ENCODE assay signal across 8 cellular contexts in genomic region chr13:47999973-48000372, GRCh38. TPM values are rescaled to one million over a fixed set of nuclear protein-coding genes. Genes with fewer than 3 reads are reported as not detected.
DNase-seq lines count a peak whose midpoint lies in the region; ATAC-seq, FAIRE-seq and TF ChIP-seq lines count a peak whose summit lies in the region.

No MANE protein-coding gene starts in this region.

- CTCF ChIA-PET in activated CD8-positive, alpha-beta memory T cell treated with anti-CD3 and anti-CD28 coated beads, Interleukin-2, amount 10 ng/mL, durations not matched to agents 7 days and 5 days (lab: Charles Lee) = interaction anchor here (0.7 kb wide), 1 partner anchor 37 kb away, joined by 3 read pairs; the partner anchor contains the start of gene NUDT15

- peak overlapping the region; percentile 80 to 82 for H3K4me3 ChIP-seq in kidney (ENCODE audit: low read length in 2 of 2)
- peak overlapping the region; percentile 84 for H3K4me3 ChIP-seq in thoracic aorta

- no peak for TF ChIP-seq POLR2A in H54 (IDR thresholded peaks at IDR 0.05; ENCODE audit: low read depth, low read length)

- ATAC-seq in activated CD8-positive, alpha-beta memory T cell treated with anti-CD3 and anti-CD28 coated beads, Interleukin-2, amount 10 ng/mL, durations not matched to agents 7 days and 5 days = no peak
- ATAC-seq in activated naive CD8-positive, alpha-beta T cell treated with anti-CD3 and anti-CD28 coated beads, Interleukin-2, amount 10 ng/mL, durations not matched to agents 7 days and 5 days (ENCODE audit: low read depth) = no peak
- no peak for ATAC-seq in thoracic aorta (ENCODE audit: insufficient number of reproducible peaks, low FRiP score, low read depth)

- DNase-seq in activated CD8-positive, alpha-beta memory T cell treated with anti-CD3 and anti-CD28 coated beads, Interleukin-2, amount 10 ng/mL, durations not matched to agents 7 days and 5 days = no peak
- no peak for DNase-seq in activated CD8-positive, alpha-beta memory T cell treated with anti-CD3 and anti-CD28 coated beads for 24 hours
- DNase-seq in activated naive CD8-positive, alpha-beta T cell treated with anti-CD3 and anti-CD28 coated beads, Interleukin-2, amount 10 ng/mL, durations not matched to agents 7 days and 5 days = no peak
- DNase-seq in kidney (no peak), thoracic aorta (ENCODE audit: low spot score) (no peak), A172 (ENCODE audit: low spot score) (no peak), epidermal melanocyte (ENCODE audit: insufficient read length, low spot score) (no peak), H54 (ENCODE audit: insufficient read length, low spot score) (no peak)

- H3K27ac Mint-ChIP-seq in activated CD8-positive, alpha-beta memory T cell treated with anti-CD3 and anti-CD28 coated beads, Interleukin-2, amount 10 ng/mL, durations not matched to agents 7 days and 5 days = no peak overlapping the region
- H3K27ac Mint-ChIP-seq in activated naive CD8-positive, alpha-beta T cell treated with anti-CD3 and anti-CD28 coated beads, Interleukin-2, amount 10 ng/mL, durations not matched to agents 7 days and 5 days = no peak overlapping the region

- intact Hi-C loops in kidney (cut with DNase I) = no loop called here

- FAIRE-seq in kidney (lab: Jason Lieb, UNC) = no peak
- no peak for FAIRE-seq in H54 (lab: Jason Lieb, UNC)

- H3K4me1 ChIP-seq in kidney (ENCODE audit: control insufficient read depth in 1 of 2, insufficient read depth in 1 of 2, low read depth in 1 of 2, low read length in 2 of 2) (peaks cover 0 to 5% of the 10 kb centered on the region in 2 donors), thoracic aorta (ENCODE audit: control insufficient read depth in 1 of 2, low read depth in 2 of 2) (peaks cover 8 to 30% of the 10 kb centered on the region in 2 donors)

- peak overlapping the region; percentile 61 to 77 for H3K9ac ChIP-seq in kidney (ENCODE audit: low read length in 2 of 2)

- no peaks in the 10 kb centered on the region for H3K9me3 Mint-ChIP-seq in activated CD8-positive, alpha-beta memory T cell treated with anti-CD3 and anti-CD28 coated beads, Interleukin-2, amount 10 ng/mL, durations not matched to agents 7 days and 5 days (ENCODE audit: low read depth)
- no peaks in the 10 kb centered on the region for H3K9me3 Mint-ChIP-seq in activated naive CD8-positive, alpha-beta T cell treated with anti-CD3 and anti-CD28 coated beads, Interleukin-2, amount 10 ng/mL, durations not matched to agents 7 days and 5 days

- TF ChIP-seq CTCF in kidney (IDR thresholded peaks at IDR 0.05; ENCODE audit: borderline replicate concordance, extremely low read depth, insufficient read depth) (no peak), thoracic aorta (IDR thresholded peaks at IDR 0.05) (no peak)

- H3K9me3 ChIP-seq in kidney (ENCODE audit: control insufficient read depth in 1 of 2, low read length in 2 of 2) = no peaks in the 10 kb centered on the region
- H3K9me3 ChIP-seq in thoracic aorta = no peaks in the 10 kb centered on the region

- H3K36me3 ChIP-seq in kidney (ENCODE audit: control insufficient read depth in 1 of 2, insufficient read depth in 2 of 2, low read length in 2 of 2) = no peaks in the 10 kb centered on the region
- H3K36me3 ChIP-seq in thoracic aorta = no peaks in the 10 kb centered on the region

- peaks cover 26% of the 10 kb centered on the region for H3K4me1 Mint-ChIP-seq in activated CD8-positive, alpha-beta memory T cell treated with anti-CD3 and anti-CD28 coated beads, Interleukin-2, amount 10 ng/mL, durations not matched to agents 7 days and 5 days
- peaks cover 26% of the 10 kb centered on the region for H3K4me1 Mint-ChIP-seq in activated naive CD8-positive, alpha-beta T cell treated with anti-CD3 and anti-CD28 coated beads, Interleukin-2, amount 10 ng/mL, durations not matched to agents 7 days and 5 days

- H3K27me3 Mint-ChIP-seq in activated CD8-positive, alpha-beta memory T cell treated with anti-CD3 and anti-CD28 coated beads, Interleukin-2, amount 10 ng/mL, durations not matched to agents 7 days and 5 days = no peaks in the 10 kb centered on the region
- no peaks in the 10 kb centered on the region for H3K27me3 Mint-ChIP-seq in activated naive CD8-positive, alpha-beta T cell treated with anti-CD3 and anti-CD28 coated beads, Interleukin-2, amount 10 ng/mL, durations not matched to agents 7 days and 5 days

- POLR2A ChIA-PET in activated naive CD8-positive, alpha-beta T cell treated with anti-CD3 and anti-CD28 coated beads, Interleukin-2, amount 10 ng/mL, durations not matched to agents 7 days and 5 days (lab: Charles Lee) = no interaction called here

- peak overlapping the region; percentile 90 for H3K4me3 Mint-ChIP-seq in activated CD8-positive, alpha-beta memory T cell treated with anti-CD3 and anti-CD28 coated beads, Interleukin-2, amount 10 ng/mL, durations not matched to agents 7 days and 5 days
- peak overlapping the region; percentile 96 for H3K4me3 Mint-ChIP-seq in activated naive CD8-positive, alpha-beta T cell treated with anti-CD3 and anti-CD28 coated beads, Interleukin-2, amount 10 ng/mL, durations not matched to agents 7 days and 5 days

- no peaks in the 10 kb centered on the region for H3K27me3 ChIP-seq in thoracic aorta (replicated peaks; ENCODE audit: insufficient read depth)

- H3K36me3 Mint-ChIP-seq in activated CD8-positive, alpha-beta memory T cell treated with anti-CD3 and anti-CD28 coated beads, Interleukin-2, amount 10 ng/mL, durations not matched to agents 7 days and 5 days = peaks cover 19% of the 10 kb centered on the region
- H3K36me3 Mint-ChIP-seq in activated naive CD8-positive, alpha-beta T cell treated with anti-CD3 and anti-CD28 coated beads, Interleukin-2, amount 10 ng/mL, durations not matched to agents 7 days and 5 days = peaks cover 16% of the 10 kb centered on the region

- H3K27ac ChIP-seq in kidney (ENCODE audit: low read depth in 2 of 2, low read length in 2 of 2) = no peak overlapping the region
- no peak overlapping the region for H3K27ac ChIP-seq in thoracic aorta

RNA-seq across cellular contexts. Expression of gene SUCLA2, which starts 1.1 kb away (rescaled TPM):
- total RNA-seq in activated CD8-positive, alpha-beta memory T cell treated with anti-CD3 and anti-CD28 coated beads, Interleukin-2, amount 10 ng/mL, durations not matched to agents 7 days and 5 days = 10 to 100 TPM; 33.2 to 44.4 TPM
- 10 to 100 TPM; 31.3 to 33.6 TPM for total RNA-seq in activated naive CD8-positive, alpha-beta T cell treated with anti-CD3 and anti-CD28 coated beads, Interleukin-2, amount 10 ng/mL, durations not matched to agents 7 days and 5 days
- 50.7 TPM for total RNA-seq in kidney
- polyA plus RNA-seq in kidney (ENCODE audit: insufficient read depth, low read depth, low replicate concordance) = 70.4 TPM
- total RNA-seq in thoracic aorta = 10 to 100 TPM; 34.8 to 87.1 TPM
- total RNA-seq in A172 (2014; rRNA removed; shearing (Covaris generic)) = 64.4 and 74.4 TPM in 2 replicates

RNA-seq across cellular contexts. Expression of gene NUDT15, which starts 37.6 kb away (rescaled TPM):
- 10 to 100 TPM; 10.6 to 13.7 TPM for total RNA-seq in activated CD8-positive, alpha-beta memory T cell treated with anti-CD3 and anti-CD28 coated beads, Interleukin-2, amount 10 ng/mL, durations not matched to agents 7 days and 5 days
- total RNA-seq in activated naive CD8-positive, alpha-beta T cell treated with anti-CD3 and anti-CD28 coated beads, Interleukin-2, amount 10 ng/mL, durations not matched to agents 7 days and 5 days = 10 to 100 TPM; 10.7 TPM
- total RNA-seq in kidney (11.9 TPM), thoracic aorta (1 to 10 TPM; 8.8 to 9.7 TPM)
- 19.7 TPM for polyA plus RNA-seq in kidney (ENCODE audit: insufficient read depth, low read depth, low replicate concordance)
- total RNA-seq in A172 (2014; rRNA removed; shearing (Covaris generic)) = 34.2 and 37.2 TPM in 2 replicates
